Comparison of ENCODE assay signal across 27 cellular contexts in the genomic region with DNA sequence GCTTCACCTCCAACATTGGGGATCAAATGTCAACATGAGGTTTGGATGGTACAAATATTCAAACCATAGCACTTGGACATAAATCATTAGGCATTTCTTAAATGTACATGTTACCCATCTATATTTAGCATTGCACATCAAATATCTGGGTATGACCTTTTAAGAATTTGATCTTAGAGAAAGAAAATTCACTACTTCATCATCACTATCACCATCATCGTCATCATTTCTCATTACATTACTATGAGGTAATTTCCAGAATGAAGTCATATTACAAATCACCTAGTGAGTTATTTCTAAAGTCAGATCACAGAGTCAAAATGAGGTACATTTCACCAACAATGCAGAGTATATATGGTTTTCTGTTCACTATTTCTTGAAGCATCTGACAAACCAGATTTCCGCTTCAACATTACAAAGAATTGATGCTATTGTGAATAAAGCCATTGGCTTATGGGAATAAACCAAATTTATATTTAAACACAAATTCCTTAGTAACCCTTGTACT.
"Had no signal": no experiment of that assay in that cellular context is flagged by ENCODE, and none has a peak within 500 bp of the region (broad histone marks: within the 10 kb centered on the region; RNA-seq: fewer than 3 reads in every experiment).

No MANE protein-coding gene starts in this region.

- H3K36me3 Mint-ChIP-seq: activated CD4-positive, alpha-beta memory T cell treated with anti-CD3 and anti-CD28 coated beads for 36 hours; activated naive CD4-positive, alpha-beta T cell treated with anti-CD3 and anti-CD28 coated beads, Interleukin-2, amount 50 U/mL, for 72 hours; activated naive CD8-positive, alpha-beta T cell treated with anti-CD3 and anti-CD28 coated beads for 36 hours; T-cell had no signal

- H3K9me3 Mint-ChIP-seq: activated B cell treated with CpG ODN at 0.5 μM for 24 hours; activated CD4-positive, alpha-beta memory T cell treated with anti-CD3 and anti-CD28 coated beads for 36 hours; activated CD4-positive, alpha-beta T cell treated with anti-CD3 and anti-CD28 coated beads, Interleukin-2, amount 10 ng/mL, durations not matched to agents 24 days and 14 days; activated CD8-positive, alpha-beta T cell treated with anti-CD3 and anti-CD28 coated beads for 36 hours; activated naive CD4-positive, alpha-beta T cell treated with anti-CD3 and anti-CD28 coated beads for 36 hours; activated naive CD4-positive, alpha-beta T cell treated with anti-CD3 and anti-CD28 coated beads, Interleukin-2, amount 50 U/mL, for 72 hours; activated naive CD8-positive, alpha-beta T cell treated with anti-CD3 and anti-CD28 coated beads for 36 hours; activated T-cell treated with anti-CD3 and anti-CD28 coated beads, Interleukin-2, amount 50 U/mL, for 4 hours; T-cell had no signal

- H3K4me1 Mint-ChIP-seq: activated B cell treated with CpG ODN at 0.5 μM for 24 hours; activated CD4-positive, alpha-beta T cell treated with anti-CD3 and anti-CD28 coated beads, Interleukin-2, amount 10 ng/mL, durations not matched to agents 24 days and 14 days; T-cell; T-helper 17 cell had no signal

- DNase-seq: activated B cell treated with CpG ODN at 0.5 μM for 24 hours; activated CD4-positive, alpha-beta memory T cell treated with anti-CD3 and anti-CD28 coated beads for 36 hours; activated CD4-positive, alpha-beta T cell treated with anti-CD3 and anti-CD28 coated beads for 4 hours; activated CD4-positive, alpha-beta T cell treated with anti-CD3 and anti-CD28 coated beads, Interleukin-2, amount 10 ng/mL, durations not matched to agents 24 days and 14 days; activated CD4-positive, alpha-beta T cell treated with anti-CD3 and anti-CD28 coated beads, Interleukin-2, amount 50 U/mL, for 1 hour; activated CD4-positive, alpha-beta T cell treated with anti-CD3 and anti-CD28 coated beads, Interleukin-2, amount 50 U/mL, for 4 hours; activated CD4-positive, CD25-positive, alpha-beta regulatory T cell treated with anti-CD3 and anti-CD28 coated beads, Interleukin-2, amount 50 U/mL, for 72 hours; activated CD8-positive, alpha-beta memory T cell treated with anti-CD3 and anti-CD28 coated beads, Interleukin-2, amount 50 U/mL, for 4 hours; activated CD8-positive, alpha-beta T cell treated with anti-CD3 and anti-CD28 coated beads for 36 hours; activated effector memory CD4-positive, alpha-beta T cell treated with anti-CD3 and anti-CD28 coated beads, Interleukin-2, amount 50 U/mL, for 16 hours; activated gamma-delta T cell treated with Interleukin-2 at 50 U/mL for 16 hours; activated naive CD4-positive, alpha-beta T cell; activated naive CD4-positive, alpha-beta T cell treated with anti-CD3 and anti-CD28 coated beads for 36 hours; activated naive CD4-positive, alpha-beta T cell treated with anti-CD3 and anti-CD28 coated beads, Interleukin-2, amount 50 U/mL, for 16 hours; activated naive CD8-positive, alpha-beta T cell treated with anti-CD3 and anti-CD28 coated beads for 36 hours; activated T-cell treated with anti-CD3 and anti-CD28 coated beads, Interleukin-2, amount 50 U/mL, for 1 hour; activated T-cell treated with anti-CD3 and anti-CD28 coated beads, Interleukin-2, amount 50 U/mL, for 4 hours; adrenal gland; amniotic stem cell; aorta; body of pancreas; brain microvascular endothelial cell; central memory CD4-positive, alpha-beta T cell; T-cell; T-helper 17 cell; T-helper 9 cell had no signal

- H3K27ac Mint-ChIP-seq: activated B cell treated with CpG ODN at 0.5 μM for 24 hours; activated CD4-positive, alpha-beta memory T cell treated with anti-CD3 and anti-CD28 coated beads for 36 hours; activated CD4-positive, alpha-beta T cell treated with anti-CD3 and anti-CD28 coated beads, Interleukin-2, amount 10 ng/mL, durations not matched to agents 24 days and 14 days; activated CD8-positive, alpha-beta T cell treated with anti-CD3 and anti-CD28 coated beads for 36 hours; activated naive CD4-positive, alpha-beta T cell treated with anti-CD3 and anti-CD28 coated beads for 36 hours; activated naive CD4-positive, alpha-beta T cell treated with anti-CD3 and anti-CD28 coated beads, Interleukin-2, amount 50 U/mL, for 72 hours; activated naive CD8-positive, alpha-beta T cell treated with anti-CD3 and anti-CD28 coated beads for 36 hours; T-cell; T-helper 17 cell had no signal

- ATAC-seq: body of pancreas, T-cell, T-helper 17 cell had no signal

- H3K4me3 Mint-ChIP-seq: activated B cell treated with CpG ODN at 0.5 μM for 24 hours; activated CD4-positive, alpha-beta memory T cell treated with anti-CD3 and anti-CD28 coated beads for 36 hours; activated CD4-positive, alpha-beta T cell treated with anti-CD3 and anti-CD28 coated beads, Interleukin-2, amount 10 ng/mL, durations not matched to agents 24 days and 14 days; activated CD8-positive, alpha-beta T cell treated with anti-CD3 and anti-CD28 coated beads for 36 hours; activated naive CD4-positive, alpha-beta T cell treated with anti-CD3 and anti-CD28 coated beads for 36 hours; activated naive CD8-positive, alpha-beta T cell treated with anti-CD3 and anti-CD28 coated beads for 36 hours; activated T-cell treated with anti-CD3 and anti-CD28 coated beads, Interleukin-2, amount 50 U/mL, for 4 hours; T-cell; T-helper 17 cell had no signal

- H3K27me3 Mint-ChIP-seq: activated B cell treated with CpG ODN at 0.5 μM for 24 hours; activated CD4-positive, alpha-beta memory T cell treated with anti-CD3 and anti-CD28 coated beads for 36 hours; activated CD4-positive, alpha-beta T cell treated with anti-CD3 and anti-CD28 coated beads, Interleukin-2, amount 10 ng/mL, durations not matched to agents 24 days and 14 days; T-helper 17 cell had no signal
